ENCODE assay signal across 14 cellular contexts in the genomic region with DNA sequence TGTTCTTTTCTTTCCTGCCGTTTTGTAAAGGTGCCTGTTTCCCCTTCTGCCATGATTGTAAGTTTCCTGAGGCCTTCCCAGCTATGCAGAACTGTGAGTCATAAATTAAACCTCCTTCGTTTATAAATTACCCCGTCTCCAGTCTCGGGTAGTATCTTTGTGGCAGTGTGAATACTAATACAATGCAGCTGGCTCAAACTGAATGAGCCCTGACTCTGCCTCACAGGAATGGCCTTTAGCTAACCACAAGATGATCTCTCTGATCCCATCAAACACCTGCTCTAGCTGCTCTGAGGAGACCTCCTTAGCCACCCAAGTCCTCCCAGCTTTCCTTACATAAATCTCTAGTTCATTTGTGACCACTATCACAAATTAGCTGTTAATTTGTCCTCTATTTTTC. TPM values are rescaled to one million over a fixed set of nuclear protein-coding genes. Genes with fewer than 3 reads are reported as not detected.
A peak's percentile ranks its signal among the peaks of the same experiment; 100 is the strongest.
DNase-seq lines count a peak whose midpoint lies in the region; ATAC-seq and TF ChIP-seq lines count a peak whose summit lies in the region.
"Had no signal": no experiment of that assay in that cellular context is flagged by ENCODE, and none has a peak within 500 bp of the region (broad histone marks: within the 10 kb centered on the region; RNA-seq: fewer than 3 reads in every experiment).

No MANE protein-coding gene starts in this region.

- H2AFZ ChIP-seq in fibroblast of lung (ENCODE audit: low read length) = no peak overlapping the region

- no peaks in the 10 kb centered on the region for H3K36me3 Mint-ChIP-seq in natural killer cell treated with Interleukin-12 subunit alpha and Interleukin-12 subunit beta and Interleukin-15 and Interleukin-18, amount 100 ng/mL, for 72 hours
- no peaks in the 10 kb centered on the region for H3K36me3 Mint-ChIP-seq in natural killer cell
- H3K36me3 Mint-ChIP-seq: activated naive CD4-positive, alpha-beta T cell treated with anti-CD3 and anti-CD28 coated beads, Interleukin-2, amount 10 ng/mL, durations not matched to agents 7 days and 5 days; IgD-negative memory B cell had no signal

- H3K36me3 ChIP-seq in Panc1 (ENCODE audit: control insufficient read depth, insufficient read depth, low read length) (no peaks in the 10 kb centered on the region), fibroblast of lung (ENCODE audit: control insufficient read depth, insufficient read depth, low read length) (no peaks in the 10 kb centered on the region), ovary (no peaks in the 10 kb centered on the region)

- no peaks in the 10 kb centered on the region for H4K20me1 ChIP-seq in fibroblast of lung (ENCODE audit: control insufficient read depth, extremely low read depth, insufficient read depth, low read length)

- TF ChIP-seq POLR2A in ovary (IDR thresholded peaks at IDR 0.05) = no peak

- no peaks in the 10 kb centered on the region for H3K27me3 Mint-ChIP-seq in natural killer cell treated with Interleukin-12 subunit alpha and Interleukin-12 subunit beta and Interleukin-15 and Interleukin-18, amount 100 ng/mL, for 72 hours
- H3K27me3 Mint-ChIP-seq in natural killer cell (ENCODE audit: low read depth in 2 of 2) = no peaks in the 10 kb centered on the region
- H3K27me3 Mint-ChIP-seq: activated naive CD4-positive, alpha-beta T cell treated with anti-CD3 and anti-CD28 coated beads, Interleukin-2, amount 10 ng/mL, durations not matched to agents 7 days and 5 days had no signal

- no TSS peak for BruUV-seq in Panc1 (replicated peaks; lab: Mats Ljungman, UMichigan)

- no peak for ATAC-seq in natural killer cell treated with Interleukin-12 subunit alpha and Interleukin-12 subunit beta and Interleukin-15 and Interleukin-18, amount 100 ng/mL, for 72 hours
- no peak for ATAC-seq in natural killer cell
- ATAC-seq in Panc1 = 0 out of 2 replicates have a peak, but pooled peaks have one; percentile 58
- ATAC-seq in sciatic nerve = no peak
- ATAC-seq: activated CD4-positive, CD25-positive, alpha-beta regulatory T cell treated with anti-CD3 and anti-CD28 coated beads, Interleukin-2, amount 50 U/mL, for 24 hours had no signal

- WGBS in ovary, 3 donors = 26 to 41% (median 31%) methylated on average over 4 of the region's 4 CpGs

- no peak for TF ChIP-seq EP300 in ovary (IDR thresholded peaks at IDR 0.05)

- no peak for DNase-seq in natural killer cell treated with Interleukin-12 subunit alpha and Interleukin-12 subunit beta and Interleukin-15 and Interleukin-18, amount 100 ng/mL, for 72 hours (ENCODE audit: low spot score)
- DNase-seq in natural killer cell (no peak), Panc1 (ENCODE audit: low read depth, low spot score) (no peak), fibroblast of lung (ENCODE audit: low read depth in 2 of 2) (peak; percentile 63 to 93), ovary (no peak), NK-92 (lab: John Stamatoyannopoulos, UW; ENCODE audit: unreplicated experiment) (no peak), posterior vena cava (ENCODE audit: low spot score) (no peak), sciatic nerve (ENCODE audit: low spot score) (no peak)
- DNase-seq: activated naive CD4-positive, alpha-beta T cell treated with anti-CD3 and anti-CD28 coated beads, Interleukin-2, amount 10 ng/mL, durations not matched to agents 7 days and 5 days; effector CD8-positive, alpha-beta T cell; stimulated activated CD4-positive, alpha-beta T cell treated with anti-CD3 and anti-CD28 coated beads, Interleukin-12 subunit alpha, Interleukin-12 subunit beta, amount 100 ng/mL, for 4 hours; stimulated activated CD8-positive, alpha-beta memory T cell treated with anti-CD3 and anti-CD28 coated beads, Interleukin-4, amount 100 ng/mL, for 48 hours had no signal

- no peaks in the 10 kb centered on the region for H3K9me3 Mint-ChIP-seq in natural killer cell treated with Interleukin-12 subunit alpha and Interleukin-12 subunit beta and Interleukin-15 and Interleukin-18, amount 100 ng/mL, for 72 hours
- H3K9me3 Mint-ChIP-seq in natural killer cell = no peaks in the 10 kb centered on the region
- H3K9me3 Mint-ChIP-seq: activated naive CD4-positive, alpha-beta T cell treated with anti-CD3 and anti-CD28 coated beads, Interleukin-2, amount 10 ng/mL, durations not matched to agents 7 days and 5 days; IgD-negative memory B cell had no signal

- peaks cover 45 to 46% of the 10 kb centered on the region in 2 donors for H3K4me1 Mint-ChIP-seq in natural killer cell treated with Interleukin-12 subunit alpha and Interleukin-12 subunit beta and Interleukin-15 and Interleukin-18, amount 100 ng/mL, for 72 hours (ENCODE audit: low read depth in 2 of 2)
- peaks cover 29 to 34% of the 10 kb centered on the region in 2 donors for H3K4me1 Mint-ChIP-seq in natural killer cell

- H3K4me3 ChIP-seq in Panc1 (ENCODE audit: low read depth in 2 of 2, low read length in 2 of 2) = no peak overlapping the region
- H3K4me3 ChIP-seq in fibroblast of lung (replicated peaks in 1 of 4; ENCODE audit: control extremely low read depth in 1 of 4, insufficient read depth in 1 of 4, low read depth in 3 of 4, low read length in 4 of 4) = no peak overlapping the region
- no peak overlapping the region for H3K4me3 ChIP-seq in ovary

- no peaks in the 10 kb centered on the region for H3K79me2 ChIP-seq in fibroblast of lung (ENCODE audit: control insufficient read depth, insufficient read depth, low read length)

- POLR2A ChIA-PET in Panc1 (lab: Charles Lee) = interaction anchor here (0.6 kb wide), 1 partner anchor 1068 kb away, joined by 10 read pairs; no protein-coding TSS in a partner anchor

- no peaks in the 10 kb centered on the region for H3K4me1 ChIP-seq in Panc1 (ENCODE audit: control insufficient read depth, insufficient read depth, low read length)
- H3K4me1 ChIP-seq in fibroblast of lung (ENCODE audit: control insufficient read depth, extremely low read depth, insufficient read depth, low read length) = peaks cover 6% of the 10 kb centered on the region
- H3K4me1 ChIP-seq in ovary (ENCODE audit: insufficient read depth) = no peaks in the 10 kb centered on the region

- no peak overlapping the region for H3K9ac ChIP-seq in fibroblast of lung (ENCODE audit: insufficient read depth, low read length)

- H3K27ac Mint-ChIP-seq in natural killer cell treated with Interleukin-12 subunit alpha and Interleukin-12 subunit beta and Interleukin-15 and Interleukin-18, amount 100 ng/mL, for 72 hours = peak overlapping the region; percentile 56 to 99
- peak overlapping the region in 1 of 2 donors; percentile 61 for H3K27ac Mint-ChIP-seq in natural killer cell
- H3K27ac Mint-ChIP-seq: activated naive CD4-positive, alpha-beta T cell treated with anti-CD3 and anti-CD28 coated beads, Interleukin-2, amount 10 ng/mL, durations not matched to agents 7 days and 5 days had no signal

- intact Hi-C loops in natural killer cell (cut with micrococcal nuclease) = no loop called here
- intact Hi-C loops in Panc1 (cut with micrococcal nuclease; ENCODE audit: unreplicated experiment) = no loop called here
- intact Hi-C loops in ovary (cut with DNase I) = no loop called here
- intact Hi-C loops in posterior vena cava (cut with DNase I) = loop anchor here in 1 of 2 donors (10.0 kb wide), 1 partner anchor 1376 kb away; no protein-coding TSS in a partner anchor
- intact Hi-C loops in sciatic nerve (cut with DNase I) = no loop called here

- H3K27me3 ChIP-seq in Panc1 (ENCODE audit: control insufficient read depth, insufficient read depth, low read length) (no peaks in the 10 kb centered on the region), fibroblast of lung (ENCODE audit: control insufficient read depth, insufficient read depth, low read length) (no peaks in the 10 kb centered on the region), ovary (no peaks in the 10 kb centered on the region)

- TF ChIP-seq CTCF in natural killer cell (IDR thresholded peaks at IDR 0.05) = no peak
- TF ChIP-seq CTCF in Panc1 (IDR thresholded peaks at IDR 0.05) = no peak
- no peak for TF ChIP-seq CTCF in fibroblast of lung (conservative IDR thresholded peaks at IDR 0.05 in 1 of 2, IDR thresholded peaks at IDR 0.05 in 1 of 2; ENCODE audit: low read depth in 1 of 2, low read length in 2 of 2)
- TF ChIP-seq CTCF in ovary (IDR thresholded peaks at IDR 0.05) = no peak

- H3K4me3 Mint-ChIP-seq in natural killer cell treated with Interleukin-12 subunit alpha and Interleukin-12 subunit beta and Interleukin-15 and Interleukin-18, amount 100 ng/mL, for 72 hours = peak overlapping the region; percentile 23
- no peak overlapping the region for H3K4me3 Mint-ChIP-seq in natural killer cell
- H3K4me3 Mint-ChIP-seq: activated naive CD4-positive, alpha-beta T cell treated with anti-CD3 and anti-CD28 coated beads, Interleukin-2, amount 10 ng/mL, durations not matched to agents 7 days and 5 days; IgD-negative memory B cell had no signal

- H3K9me3 ChIP-seq in Panc1 (ENCODE audit: control insufficient read depth, insufficient read depth, low read depth, low read length) = no peaks in the 10 kb centered on the region
- H3K9me3 ChIP-seq in fibroblast of lung (ENCODE audit: control insufficient read depth, insufficient read depth, low read depth, low read length) = no peaks in the 10 kb centered on the region
- no peaks in the 10 kb centered on the region for H3K9me3 ChIP-seq in ovary

- CTCF ChIA-PET in Panc1 (lab: Charles Lee) = no interaction called here

- H3K4me2 ChIP-seq in fibroblast of lung (ENCODE audit: extremely low read depth, insufficient read depth, low read length) = no peak overlapping the region

- no peak overlapping the region for H3K27ac ChIP-seq in Panc1 (ENCODE audit: low read length)
- no peak overlapping the region for H3K27ac ChIP-seq in fibroblast of lung (ENCODE audit: insufficient read depth, low read length)
- H3K27ac ChIP-seq in ovary = no peak overlapping the region

- in situ Hi-C loops in Panc1 (cut with HindIII; ENCODE audit: low pct_unique_long_range_greater_than_20kb, low sequenced_read_pairs) = no loop called here

RNA-seq across cellular contexts. Expression of a gene that starts 41.5 kb away (rescaled TPM):
- 100 to 1,000 TPM; 139 to 146 TPM for total RNA-seq in natural killer cell treated with Interleukin-12 subunit alpha and Interleukin-12 subunit beta and Interleukin-15 and Interleukin-18, amount 100 ng/mL, for 72 hours
- total RNA-seq in natural killer cell (10 to 100 TPM; 75.4 to 96.5 (median 90.5) TPM), Panc1 (2021; ENCODE audit: unreplicated experiment) (39.9 TPM), fibroblast of lung (54.2 and 72.3 TPM in 2 replicates), ovary (10 to 100 TPM; 39.6 to 64.4 (median 52.0) TPM), posterior vena cava (10 to 100 TPM; 62.3 to 76.0 TPM), sciatic nerve (59.5 TPM)
- polyA plus RNA-seq in Panc1 (2012; ENCODE audit: insufficient read length) = 24.9 TPM
- polyA plus RNA-seq in fibroblast of lung (51.1 and 54.0 TPM in 2 replicates), ovary (10 to 100 TPM; 24.8 to 42.7 TPM)
- polyA plus RNA-seq in fibroblast of lung (2012) = 38.1 and 42.8 TPM in 2 replicates
- polyA minus RNA-seq in fibroblast of lung (ENCODE audit: low replicate concordance) = 18.2 and 30.5 TPM in 2 replicates

Comparison
In these comparisons a context has a peak if more than half of its experiments do, and no peak if none do; other contexts are left out.
1. DNase-seq: peak in fibroblast of lung (2 of 2); none in natural killer cell treated with Interleukin-12 subunit alpha and Interleukin-12 subunit beta and Interleukin-15 and Interleukin-18, amount 100 ng/mL, for 72 hours (single experiment), natural killer cell (single experiment), Panc1 (single experiment), ovary (0 of 5), NK-92 (single experiment), posterior vena cava (single experiment) and sciatic nerve (single experiment).